ENCODE assay signal across 19 cellular contexts in genomic region chr1:83500531-83500930, GRCh38.
DNase-seq lines count a peak whose midpoint lies in the region; ATAC-seq, FAIRE-seq and TF ChIP-seq lines count a peak whose summit lies in the region.
"Had no signal": no experiment of that assay in that cellular context is flagged by ENCODE, and none has a peak within 500 bp of the region (broad histone marks: within the 10 kb centered on the region; RNA-seq: fewer than 3 reads in every experiment).

No MANE protein-coding gene starts in this region.

- no peak for DNase-seq in HepG2 (ENCODE audit: low spot score)
- DNase-seq in SK-N-DZ (ENCODE audit: low spot score), result peak; percentile 91
- DNase-seq in COR-L47 (lab: John Stamatoyannopoulos, UW), result no peak
- no peak for DNase-seq in head of caudate nucleus
- no peak for DNase-seq in glomerular visceral epithelial cell (ENCODE audit: extremely low spot score)
- DNase-seq: activated CD4-positive, alpha-beta T cell treated with anti-CD3 and anti-CD28 coated beads, Interleukin-2, amount 50 U/mL, for 48 hours; activated CD8-positive, alpha-beta memory T cell treated with anti-CD3 and anti-CD28 coated beads, Interleukin-2, amount 50 U/mL, for 48 hours; aorta; CD8-positive, alpha-beta memory T cell; H7; nephron progenitor cell; SJCRH30; stimulated activated CD4-positive, alpha-beta T cell treated with anti-CD3 and anti-CD28 coated beads, Interleukin-15, amount 100 ng/mL, for 24 hours; substantia nigra; upper lobe of left lung had no signal

- no peak for TF ChIP-seq EP300 in HepG2 (IDR thresholded peaks at IDR 0.05; ENCODE audit: low read depth in 2 of 2, low read length in 2 of 2)
- TF ChIP-seq EP300 in HepG2 (CRISPR knock-in tag; IDR thresholded peaks at IDR 0.05; ENCODE audit: borderline replicate concordance), result no peak

- no peak for FAIRE-seq in HepG2 (lab: Jason Lieb, UNC)

- no peaks in the 10 kb centered on the region for H4K20me1 ChIP-seq in HepG2 (ENCODE audit: insufficient read depth, low read length)

- TF ChIP-seq CTCF in liver (IDR thresholded peaks at IDR 0.05; ENCODE audit: low read depth, low read length, missing input control) (no peak), HepG2 (CRISPR knock-in tag; IDR thresholded peaks at IDR 0.05) (no peak)

- no TSS peak for BruUV-seq in HepG2 (replicated peaks; lab: Mats Ljungman, UMichigan)

- H3K27ac ChIP-seq in liver (ENCODE audit: low read depth in 1 of 2, low read length in 2 of 2) (peak overlapping the region; percentile 36 to 51), HepG2 (ENCODE audit: extremely low read length, insufficient read depth, low read length) (no peak overlapping the region), subcutaneous abdominal adipose tissue (ENCODE audit: low read depth, low read length) (peak overlapping the region; percentile 60)
- H3K27ac ChIP-seq: SJCRH30, upper lobe of left lung had no signal

- H3K27me3 ChIP-seq in liver (ENCODE audit: control insufficient read depth in 4 of 4, insufficient read depth in 4 of 4, low read length in 3 of 4) (no peaks in the 10 kb centered on the region), HepG2 (ENCODE audit: control insufficient read depth in 1 of 2, insufficient read depth in 2 of 2, low read length in 2 of 2) (no peaks in the 10 kb centered on the region), subcutaneous abdominal adipose tissue (ENCODE audit: control insufficient read depth in 5 of 5, insufficient read depth in 4 of 5, low read length in 5 of 5) (no peaks in the 10 kb centered on the region)
- H3K27me3 ChIP-seq: SJCRH30, upper lobe of left lung had no signal

- H3K4me1 ChIP-seq in liver (ENCODE audit: control insufficient read depth in 4 of 4, insufficient read depth in 4 of 4, low read length in 3 of 4) (peaks cover 2 to 18% (median 10%) of the 10 kb centered on the region in 4 donors), HepG2 (ENCODE audit: insufficient read depth, low read length) (no peaks in the 10 kb centered on the region), subcutaneous abdominal adipose tissue (ENCODE audit: control insufficient read depth in 5 of 5, insufficient read depth in 5 of 5, low read length in 5 of 5) (peaks cover 0 to 29% (median 5%) of the 10 kb centered on the region in 5 donors)
- H3K4me1 ChIP-seq: SJCRH30, upper lobe of left lung had no signal

- H3K36me3 ChIP-seq in liver (ENCODE audit: control insufficient read depth in 4 of 4, insufficient read depth in 3 of 4, low read depth in 1 of 4, low read length in 3 of 4), result no peaks in the 10 kb centered on the region
- no peaks in the 10 kb centered on the region for H3K36me3 ChIP-seq in HepG2 (replicated peaks in 1 of 2; ENCODE audit: control insufficient read depth in 1 of 2, insufficient read depth in 2 of 2, low read length in 2 of 2)
- no peaks in the 10 kb centered on the region for H3K36me3 ChIP-seq in subcutaneous abdominal adipose tissue (ENCODE audit: control insufficient read depth in 5 of 5, insufficient read depth in 5 of 5, low read length in 5 of 5)
- H3K36me3 ChIP-seq: SJCRH30, upper lobe of left lung had no signal

- no peaks in the 10 kb centered on the region for H3K79me2 ChIP-seq in HepG2 (ENCODE audit: insufficient read depth, low read length)

- H2AFZ ChIP-seq in HepG2 (ENCODE audit: low read length), result no peak overlapping the region

- no peak for TF ChIP-seq RAD21 in liver (IDR thresholded peaks at IDR 0.05)
- no peak for TF ChIP-seq RAD21 in HepG2 (CRISPR knock-in tag; IDR thresholded peaks at IDR 0.05)

- no peak for ATAC-seq in HepG2
- ATAC-seq in GM21528 (IDR thresholded peaks at IDR 0.05; ENCODE audit: low FRiP score, unreplicated experiment), result peak; percentile 31
- ATAC-seq: WTC11 had no signal

- 61% methylated on average over 1 of the region's 1 CpG for WGBS in liver
- WGBS in HepG2 (ENCODE audit: low lambda C conversion rate), result 0% methylated on average over 1 of the region's 1 CpG

- H3K4me3 ChIP-seq in liver (ENCODE audit: low read depth in 1 of 3, low read length in 3 of 3), result no peak overlapping the region
- H3K4me3 ChIP-seq in HepG2 (replicated peaks in 1 of 3; ENCODE audit: insufficient read depth in 1 of 3, low read depth in 2 of 3, low read length in 3 of 3), result no peak overlapping the region
- no peak overlapping the region for H3K4me3 ChIP-seq in subcutaneous abdominal adipose tissue (ENCODE audit: low read depth in 1 of 5, low read length in 5 of 5)
- H3K4me3 ChIP-seq: SJCRH30, upper lobe of left lung had no signal

- no peak overlapping the region for H3K4me2 ChIP-seq in HepG2 (ENCODE audit: low read depth, low read length)

- H3K9me3 ChIP-seq in liver (ENCODE audit: control insufficient read depth in 4 of 4, low read length in 3 of 4) (no peaks in the 10 kb centered on the region), HepG2 (ENCODE audit: low read length) (peaks cover 77% of the 10 kb centered on the region), subcutaneous abdominal adipose tissue (ENCODE audit: control insufficient read depth in 5 of 5, low read length in 5 of 5) (no peaks in the 10 kb centered on the region)
- H3K9me3 ChIP-seq: SJCRH30, upper lobe of left lung had no signal

- H3K9ac ChIP-seq in liver (ENCODE audit: low read depth in 1 of 2, low read length in 2 of 2) (no peak overlapping the region), HepG2 (ENCODE audit: insufficient read depth, low read depth, low read length) (no peak overlapping the region), subcutaneous abdominal adipose tissue (ENCODE audit: low read length in 5 of 5) (no peak overlapping the region)

- no peak for TF ChIP-seq POLR2A in HepG2 (IDR thresholded peaks at IDR 0.05; ENCODE audit: insufficient read depth in 1 of 2, low read depth in 2 of 2, low read length in 2 of 2)

- CTCF ChIA-PET in HepG2 (lab: Yijun Ruan, JAX; ENCODE audit: low intra/inter-chr PET ratio, low total read pairs), result no interaction called here

- in situ Hi-C loops in HepG2 (cut with HindIII; ENCODE audit: extremely low pct_ligation_motif_present, low pct_unique_long_range_greater_than_20kb), result no loop called here

- intact Hi-C loops in HepG2 (cut with micrococcal nuclease; ENCODE audit: unreplicated experiment), result no loop called here
- intact Hi-C loops in head of caudate nucleus (cut with DNase I), result no loop called here

- POLR2A ChIA-PET in HepG2 (lab: Yijun Ruan, JAX), result no interaction called here

TF ChIP-seq in liver, 16 proteins besides CTCF, POLR2A, EP300 and RAD21 (continues in another document):
- TF ChIP-seq, protein P1, sequence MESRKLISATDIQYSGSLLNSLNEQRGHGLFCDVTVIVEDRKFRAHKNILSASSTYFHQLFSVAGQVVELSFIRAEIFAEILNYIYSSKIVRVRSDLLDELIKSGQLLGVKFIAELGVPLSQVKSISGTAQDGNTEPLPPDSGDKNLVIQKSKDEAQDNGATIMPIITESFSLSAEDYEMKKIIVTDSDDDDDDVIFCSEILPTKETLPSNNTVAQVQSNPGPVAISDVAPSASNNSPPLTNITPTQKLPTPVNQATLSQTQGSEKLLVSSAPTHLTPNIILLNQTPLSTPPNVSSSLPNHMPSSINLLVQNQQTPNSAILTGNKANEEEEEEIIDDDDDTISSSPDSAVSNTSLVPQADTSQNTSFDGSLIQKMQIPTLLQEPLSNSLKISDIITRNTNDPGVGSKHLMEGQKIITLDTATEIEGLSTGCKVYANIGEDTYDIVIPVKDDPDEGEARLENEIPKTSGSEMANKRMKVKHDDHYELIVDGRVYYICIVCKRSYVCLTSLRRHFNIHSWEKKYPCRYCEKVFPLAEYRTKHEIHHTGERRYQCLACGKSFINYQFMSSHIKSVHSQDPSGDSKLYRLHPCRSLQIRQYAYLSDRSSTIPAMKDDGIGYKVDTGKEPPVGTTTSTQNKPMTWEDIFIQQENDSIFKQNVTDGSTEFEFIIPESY (IDR thresholded peaks at IDR 0.05), result no peak

TF ChIP-seq in HepG2, 621 proteins besides CTCF, POLR2A, EP300 and RAD21 (continues in another document):
- TF ChIP-seq GABPA (IDR thresholded peaks at IDR 0.05; ENCODE audit: low read depth, low read length), result no peak
- TF ChIP-seq GABPA (CRISPR knock-in tag; IDR thresholded peaks at IDR 0.05; ENCODE audit: low read depth), result no peak
- TF ChIP-seq ZNF264 (CRISPR knock-in tag; IDR thresholded peaks at IDR 0.05), result no peak
- TF ChIP-seq, protein P2, sequence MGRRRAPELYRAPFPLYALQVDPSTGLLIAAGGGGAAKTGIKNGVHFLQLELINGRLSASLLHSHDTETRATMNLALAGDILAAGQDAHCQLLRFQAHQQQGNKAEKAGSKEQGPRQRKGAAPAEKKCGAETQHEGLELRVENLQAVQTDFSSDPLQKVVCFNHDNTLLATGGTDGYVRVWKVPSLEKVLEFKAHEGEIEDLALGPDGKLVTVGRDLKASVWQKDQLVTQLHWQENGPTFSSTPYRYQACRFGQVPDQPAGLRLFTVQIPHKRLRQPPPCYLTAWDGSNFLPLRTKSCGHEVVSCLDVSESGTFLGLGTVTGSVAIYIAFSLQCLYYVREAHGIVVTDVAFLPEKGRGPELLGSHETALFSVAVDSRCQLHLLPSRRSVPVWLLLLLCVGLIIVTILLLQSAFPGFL (CRISPR knock-in tag; IDR thresholded peaks at IDR 0.05), result no peak
- no peak for TF ChIP-seq CBX5 (CRISPR knock-in tag; IDR thresholded peaks at IDR 0.05; ENCODE audit: borderline replicate concordance)
- TF ChIP-seq PLRG1 (conservative IDR thresholded peaks at IDR 0.05), result no peak
- no peak for TF ChIP-seq NFYC (CRISPR knock-in tag; IDR thresholded peaks at IDR 0.05)
- no peak for TF ChIP-seq RFX5 (IDR thresholded peaks at IDR 0.05; ENCODE audit: low read depth, low read length)
- no peak for TF ChIP-seq ZNF792 (CRISPR knock-in tag; IDR thresholded peaks at IDR 0.05)
